In the genomic region with DNA sequence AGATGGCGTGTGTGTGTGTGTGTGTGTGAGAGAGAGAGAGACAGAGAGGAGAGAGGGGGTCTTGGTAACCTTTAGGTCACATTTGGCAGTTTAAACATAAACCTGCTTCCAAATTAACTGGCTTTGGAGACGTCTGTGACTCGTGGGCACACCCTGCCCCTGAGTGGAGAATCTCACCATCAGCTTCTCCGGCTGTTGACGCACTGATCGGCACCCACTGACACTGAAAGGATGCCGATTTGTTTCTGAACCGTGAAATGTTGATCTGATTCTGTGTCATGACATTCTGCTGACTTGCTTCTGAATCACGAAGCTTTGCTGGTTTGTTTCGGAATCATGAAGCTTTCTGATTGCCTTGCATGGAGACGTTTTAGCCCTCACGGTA, we compare ENCODE assay signal across 17 cellular contexts.
DNase-seq lines count a peak whose midpoint lies in the region; ATAC-seq and TF ChIP-seq lines count a peak whose summit lies in the region.
"Had no signal": no experiment of that assay in that cellular context is flagged by ENCODE, and none has a peak within 500 bp of the region (broad histone marks: within the 10 kb centered on the region; RNA-seq: fewer than 3 reads in every experiment).

No MANE protein-coding gene starts in this region.

- H3K27me3 ChIP-seq in prostate gland (replicated peaks; ENCODE audit: insufficient read depth) (no peaks in the 10 kb centered on the region), ascending aorta (no peaks in the 10 kb centered on the region)
- H3K27me3 ChIP-seq: BLaER1 treated with 17β-estradiol and CSF1 and Interleukin-3, amounts not matched to agents 10 nM and 100 nM had no signal

- H3K27ac ChIP-seq in prostate gland (no peak overlapping the region), ascending aorta (no peak overlapping the region)
- H3K27ac ChIP-seq: BLaER1 treated with 17β-estradiol and CSF1 and Interleukin-3, amounts not matched to agents 10 nM and 100 nM; PC-9 had no signal

- H3K27ac Mint-ChIP-seq in T-helper 17 cell: peak overlapping the region; percentile 95

- intact Hi-C loops in prostate gland (cut with DNase I): no loop called here
- intact Hi-C loops in ascending aorta (cut with DNase I): no loop called here
- intact Hi-C loops in left ventricle myocardium superior (cut with micrococcal nuclease): no loop called here

- H3K9me3 ChIP-seq in T-helper 17 cell (ENCODE audit: control insufficient read depth, low read length, poor library complexity, severe bottlenecking): no peaks in the 10 kb centered on the region
- no peaks in the 10 kb centered on the region for H3K9me3 ChIP-seq in prostate gland
- no peaks in the 10 kb centered on the region for H3K9me3 ChIP-seq in ascending aorta
- H3K9me3 ChIP-seq: HAP-1 had no signal

- peak; percentile 47 for DNase-seq in activated CD8-positive, alpha-beta memory T cell treated with anti-CD3 and anti-CD28 coated beads for 24 hours
- DNase-seq in activated CD8-positive, alpha-beta memory T cell treated with anti-CD3 and anti-CD28 coated beads, Interleukin-2, amount 50 U/mL, for 4 hours: no peak
- DNase-seq in T-helper 17 cell (no peak), left lobe of liver (ENCODE audit: low spot score) (peak; percentile 22), prostate gland (ENCODE audit: low spot score) (no peak), ascending aorta (ENCODE audit: low spot score in 2 of 2) (no peak), left ventricle myocardium superior (no peak)
- DNase-seq in stimulated activated CD8-positive, alpha-beta memory T cell treated with anti-CD3 and anti-CD28 coated beads, Interleukin-4, amount 100 ng/mL, for 48 hours: peak; percentile 21
- DNase-seq: 8988T, DMS53, Kasumi-1, NCI-H1105 treated with DMSO at 0.1 percent for 48 hours, NCI-H187 treated with DMSO at 0.1 percent for 48 hours, NCI-H446, PC-9 had no signal

- no peaks in the 10 kb centered on the region for H3K36me3 Mint-ChIP-seq in T-helper 17 cell (ENCODE audit: low read depth)

- no peak for ATAC-seq in T-helper 17 cell
- no peak for ATAC-seq in left lobe of liver
- no peak for ATAC-seq in left ventricle myocardium superior

- H3K4me1 ChIP-seq in prostate gland (replicated peaks): no peaks in the 10 kb centered on the region
- H3K4me1 ChIP-seq in ascending aorta: no peaks in the 10 kb centered on the region
- H3K4me1 ChIP-seq: HAP-1 had no signal

- H3K4me1 Mint-ChIP-seq in T-helper 17 cell: peaks cover 8% of the 10 kb centered on the region

- no peak overlapping the region for H3K4me3 Mint-ChIP-seq in T-helper 17 cell

- H3K4me3 ChIP-seq in prostate gland (no peak overlapping the region), ascending aorta (no peak overlapping the region)
- H3K4me3 ChIP-seq: BLaER1 treated with 17β-estradiol and CSF1 and Interleukin-3, amounts not matched to agents 10 nM and 100 nM; HAP-1; PC-9 had no signal

- no peaks in the 10 kb centered on the region for H3K27me3 Mint-ChIP-seq in T-helper 17 cell

- WGBS in prostate gland: 74% methylated on average over 12 of the region's 12 CpGs

- H3K36me3 ChIP-seq in prostate gland (no peaks in the 10 kb centered on the region), ascending aorta (no peaks in the 10 kb centered on the region)
- H3K36me3 ChIP-seq: HAP-1 had no signal

- TF ChIP-seq CTCF in prostate gland (IDR thresholded peaks at IDR 0.05): no peak
- TF ChIP-seq CTCF in ascending aorta (IDR thresholded peaks at IDR 0.05): no peak

- TF ChIP-seq POLR2A in prostate gland (IDR thresholded peaks at IDR 0.05): no peak

Comparison
In these comparisons a context has a peak if more than half of its experiments do, and no peak if none do; other contexts are left out.
1. DNase-seq: peak in activated CD8-positive, alpha-beta memory T cell treated with anti-CD3 and anti-CD28 coated beads for 24 hours (single experiment), left lobe of liver (single experiment) and stimulated activated CD8-positive, alpha-beta memory T cell treated with anti-CD3 and anti-CD28 coated beads, Interleukin-4, amount 100 ng/mL, for 48 hours (single experiment); none in activated CD8-positive, alpha-beta memory T cell treated with anti-CD3 and anti-CD28 coated beads, Interleukin-2, amount 50 U/mL, for 4 hours (single experiment), T-helper 17 cell (0 of 3), prostate gland (single experiment), ascending aorta (0 of 2) and left ventricle myocardium superior (single experiment).